ENCODE assay signal across 1 cellular context in genomic region chr21:41678016-41678935, GRCh38.
TF ChIP-seq lines count a peak whose summit lies in the region.

No MANE protein-coding gene starts in this region.

TF ChIP-seq in HepG2, 621 proteins besides CTCF, POLR2A, EP300 and RAD21 (continued from another document and continues in another):
- TF ChIP-seq RORA (CRISPR knock-in tag; IDR thresholded peaks at IDR 0.05) = no peak
- no peak for TF ChIP-seq FOXC1 (CRISPR knock-in tag; IDR thresholded peaks at IDR 0.05; ENCODE audit: borderline replicate concordance)
- TF ChIP-seq ZBTB10 (CRISPR knock-in tag; IDR thresholded peaks at IDR 0.05; ENCODE audit: borderline replicate concordance) = no peak
- TF ChIP-seq ZFY (CRISPR knock-in tag; IDR thresholded peaks at IDR 0.05) = no peak; the same call in 1 of the 2 replicates
- no peak for TF ChIP-seq ZKSCAN5 (CRISPR knock-in tag; IDR thresholded peaks at IDR 0.05)
- TF ChIP-seq ZFP37 (CRISPR knock-in tag; IDR thresholded peaks at IDR 0.05; ENCODE audit: borderline replicate concordance) = 0 out of 2 replicates have a peak, but pooled peaks have one; percentile 24
- no peak for TF ChIP-seq ZNF33A (CRISPR knock-in tag; IDR thresholded peaks at IDR 0.05; ENCODE audit: borderline replicate concordance)
- no peak for TF ChIP-seq BRD4 (CRISPR knock-in tag; IDR thresholded peaks at IDR 0.05)
- peak; percentile 26; the same call in 1 of the 2 replicates for TF ChIP-seq ZFP91 (CRISPR knock-in tag; IDR thresholded peaks at IDR 0.05; ENCODE audit: borderline replicate concordance)
- no peak for TF ChIP-seq KDM6A (CRISPR knock-in tag; IDR thresholded peaks at IDR 0.05; ENCODE audit: low read depth)
- TF ChIP-seq SP1 (IDR thresholded peaks at IDR 0.05) = no peak
- TF ChIP-seq SP1 (CRISPR knock-in tag; IDR thresholded peaks at IDR 0.05) = no peak
- no peak for TF ChIP-seq SNRNP70 (IDR thresholded peaks at IDR 0.05; ENCODE audit: low read depth, low read length)
- no peak for TF ChIP-seq NBN (conservative IDR thresholded peaks at IDR 0.05)
- TF ChIP-seq ZBTB7A (CRISPR knock-in tag; IDR thresholded peaks at IDR 0.05) = no peak
- TF ChIP-seq TBP (CRISPR knock-in tag; IDR thresholded peaks at IDR 0.05) = 0 out of 2 replicates have a peak, but pooled peaks have one; percentile 13
- TF ChIP-seq ZBTB43 (CRISPR knock-in tag; conservative IDR thresholded peaks at IDR 0.05) = no peak
- no peak for TF ChIP-seq ZNF124 (CRISPR knock-in tag; IDR thresholded peaks at IDR 0.05)
- TF ChIP-seq ZNF513 (CRISPR knock-in tag; conservative IDR thresholded peaks at IDR 0.05) = no peak
- TF ChIP-seq ZEB1 (IDR thresholded peaks at IDR 0.05; ENCODE audit: insufficient replicate concordance, low read depth) = no peak
- TF ChIP-seq KDM5B (CRISPR knock-in tag; IDR thresholded peaks at IDR 0.05; ENCODE audit: borderline replicate concordance) = peak; percentile 17; the same call in 1 of the 2 replicates
- TF ChIP-seq MYC (CRISPR knock-in tag; IDR thresholded peaks at IDR 0.05; ENCODE audit: borderline replicate concordance) = peak; percentile 12; the same call in 1 of the 2 replicates
- TF ChIP-seq RFX5 (IDR thresholded peaks at IDR 0.05; ENCODE audit: low read depth, low read length) = no peak
- TF ChIP-seq TRIM24 (CRISPR knock-in tag; IDR thresholded peaks at IDR 0.05) = no peak
- no peak for TF ChIP-seq BHLHE40 (IDR thresholded peaks at IDR 0.05; ENCODE audit: low read length)
- TF ChIP-seq ZSCAN20 (CRISPR knock-in tag; IDR thresholded peaks at IDR 0.05; ENCODE audit: borderline replicate concordance) = no peak
- TF ChIP-seq TCF7 (IDR thresholded peaks at IDR 0.05; ENCODE audit: low read depth) = no peak
- TF ChIP-seq ZNF530 (CRISPR knock-in tag; IDR thresholded peaks at IDR 0.05; ENCODE audit: low read depth) = no peak
- no peak for TF ChIP-seq MTA3 (CRISPR knock-in tag; IDR thresholded peaks at IDR 0.05)
- TF ChIP-seq REPIN1 (CRISPR knock-in tag; IDR thresholded peaks at IDR 0.05; ENCODE audit: borderline replicate concordance, low read depth) = 0 out of 2 replicates have a peak, but pooled peaks have one; percentile 27
- no peak for TF ChIP-seq NFYB (CRISPR knock-in tag; IDR thresholded peaks at IDR 0.05)
- no peak for TF ChIP-seq ZNF574 (CRISPR knock-in tag; IDR thresholded peaks at IDR 0.05)
- TF ChIP-seq ZNF460 (CRISPR knock-in tag; IDR thresholded peaks at IDR 0.05; ENCODE audit: borderline replicate concordance) = no peak
- TF ChIP-seq REST (IDR thresholded peaks at IDR 0.05; ENCODE audit: borderline replicate concordance in 1 of 2, low read depth in 1 of 2, low read length in 2 of 2) = no peak
- no peak for TF ChIP-seq ZNF703 (CRISPR knock-in tag; IDR thresholded peaks at IDR 0.05; ENCODE audit: borderline replicate concordance)
- TF ChIP-seq THAP11 (CRISPR knock-in tag; IDR thresholded peaks at IDR 0.05) = no peak
- no peak for TF ChIP-seq AGO1 (IDR thresholded peaks at IDR 0.05; ENCODE audit: low read depth, low read length, poor library complexity, severe bottlenecking)
- 0 out of 2 replicates have a peak, but pooled peaks have one; percentile 75 for TF ChIP-seq ZNF720 (CRISPR knock-in tag; IDR thresholded peaks at IDR 0.05)
- no peak for TF ChIP-seq CEBPZ (IDR thresholded peaks at IDR 0.05; ENCODE audit: low read length)
- no peak for TF ChIP-seq KLF13 (CRISPR knock-in tag; IDR thresholded peaks at IDR 0.05)
- TF ChIP-seq STAT5B (CRISPR knock-in tag; IDR thresholded peaks at IDR 0.05) = no peak
- no peak for TF ChIP-seq HOXA9 (CRISPR knock-in tag; IDR thresholded peaks at IDR 0.05; ENCODE audit: borderline replicate concordance)
- no peak for TF ChIP-seq ZNF275 (CRISPR knock-in tag; IDR thresholded peaks at IDR 0.05; ENCODE audit: borderline replicate concordance)
- TF ChIP-seq GMEB1 (CRISPR knock-in tag; IDR thresholded peaks at IDR 0.05; ENCODE audit: borderline replicate concordance) = no peak
- no peak for TF ChIP-seq RFXANK (CRISPR knock-in tag; IDR thresholded peaks at IDR 0.05)
